ENCODE assay signal across 8 cellular contexts in genomic region chr2:106542730-106543359, GRCh38. TPM values are rescaled to one million over a fixed set of nuclear protein-coding genes. Genes with fewer than 3 reads are reported as not detected.
A peak's percentile ranks its signal among the peaks of the same experiment; 100 is the strongest.
DNase-seq lines count a peak whose midpoint lies in the region; ATAC-seq and TF ChIP-seq lines count a peak whose summit lies in the region.

No MANE protein-coding gene starts in this region.

- ATAC-seq in GM19025 (IDR thresholded peaks at IDR 0.05; ENCODE audit: low read depth, unreplicated experiment) (peak; percentile 79), HG03342 (IDR thresholded peaks at IDR 0.05; ENCODE audit: unreplicated experiment) (peak; percentile 90)

- H3K4me1 ChIP-seq in BE2C (no peaks in the 10 kb centered on the region), duodenal mucosa (ENCODE audit: control insufficient read depth in 1 of 2, insufficient read depth in 2 of 2, low read length in 2 of 2) (peaks cover 0 to 5% of the 10 kb centered on the region in 2 donors)

- no peak overlapping the region for H3K27ac ChIP-seq in duodenal mucosa (ENCODE audit: low read depth, low read length)

- H3K36me3 ChIP-seq in BE2C (no peaks in the 10 kb centered on the region), duodenal mucosa (ENCODE audit: control insufficient read depth in 1 of 2, insufficient read depth in 2 of 2, low read length in 2 of 2) (no peaks in the 10 kb centered on the region)

- TF ChIP-seq CTCF in BE2C (IDR thresholded peaks at IDR 0.05; ENCODE audit: low read depth, low read length) = peak; percentile 72

- H3K27me3 ChIP-seq in BE2C = no peaks in the 10 kb centered on the region
- H3K27me3 ChIP-seq in duodenal mucosa (ENCODE audit: control insufficient read depth in 1 of 2, insufficient read depth in 2 of 2, low read length in 2 of 2) = peaks cover 11 to 13% of the 10 kb centered on the region in 2 donors

- H3K4me3 ChIP-seq in BE2C (ENCODE audit: low read depth, low read length) = peak overlapping the region; percentile 20; the same call in 1 of the 2 replicates
- H3K4me3 ChIP-seq in duodenal mucosa (ENCODE audit: low read depth in 1 of 2, low read length in 2 of 2) = peak overlapping the region; percentile 64 to 65

- no peaks in the 10 kb centered on the region for H3K9me3 ChIP-seq in BE2C
- no peaks in the 10 kb centered on the region for H3K9me3 ChIP-seq in duodenal mucosa (ENCODE audit: control insufficient read depth in 1 of 2, low read length in 2 of 2)

- no peak overlapping the region for H3K9ac ChIP-seq in duodenal mucosa (ENCODE audit: low read depth in 1 of 2, low read length in 2 of 2)

- DNase-seq in BE2C (peak; percentile 56), NCI-H524 treated with DMSO at 0.1 percent for 48 hours (lab: John Stamatoyannopoulos, UW) (peak; percentile 10), medulla oblongata (ENCODE audit: extremely low spot score) (peak; percentile 68)
- peak; percentile 71 to 72 for DNase-seq in activated CD4-positive, alpha-beta T cell treated with anti-CD3 and anti-CD28 coated beads, Interleukin-2, amount 50 U/mL, for 24 hours (ENCODE audit: low read depth in 1 of 2, low spot score in 1 of 2)
- peak; percentile 35 to 57 for DNase-seq in stimulated activated CD8-positive, alpha-beta memory T cell treated with anti-CD3 and anti-CD28 coated beads, Interleukin-15, amount 100 ng/mL, for 4 hours (ENCODE audit: low read depth in 2 of 2)

RNA-seq across cellular contexts. Expression of gene CD8B2, which starts 55.7 kb away (rescaled TPM):
- not detected for polyA plus RNA-seq in BE2C (2012; ENCODE audit: insufficient read depth, insufficient read length, low read depth)

Comparison
In these comparisons a context has a peak if more than half of its experiments do, and no peak if none do; other contexts are left out.
1. DNase-seq: peak in every context shown above with its lines; median percentile 72 in activated CD4-positive, alpha-beta T cell treated with anti-CD3 and anti-CD28 coated beads, Interleukin-2, amount 50 U/mL, for 24 hours; 68 in medulla oblongata; 56 in BE2C; 46 in stimulated activated CD8-positive, alpha-beta memory T cell treated with anti-CD3 and anti-CD28 coated beads, Interleukin-15, amount 100 ng/mL, for 4 hours; 10 in NCI-H524 treated with DMSO at 0.1 percent for 48 hours.